Comparison of ENCODE assay signal across 31 cellular contexts in the genomic region with DNA sequence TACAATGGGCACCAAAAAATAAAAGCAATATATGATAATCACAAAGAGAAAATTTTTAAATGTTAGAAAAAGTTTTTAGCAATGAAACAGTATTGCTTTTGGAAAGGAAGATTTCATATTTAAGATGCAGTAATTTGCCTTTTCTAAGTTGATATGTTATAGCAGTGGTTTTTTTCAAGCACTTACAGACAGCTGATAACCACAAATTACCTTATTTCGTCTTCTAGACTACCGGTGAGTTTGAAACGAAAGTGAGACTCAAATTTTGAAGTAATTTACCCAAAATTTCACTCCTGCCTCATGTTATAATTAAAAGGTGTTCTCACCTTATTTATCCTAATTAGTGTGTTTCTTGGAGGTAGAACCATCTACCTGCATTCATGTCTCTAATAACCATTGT.
"Had no signal": no experiment of that assay in that cellular context is flagged by ENCODE, and none has a peak within 500 bp of the region (broad histone marks: within the 10 kb centered on the region; RNA-seq: fewer than 3 reads in every experiment).

No MANE protein-coding gene starts in this region.

- H3K9me3 ChIP-seq: MG63, SJCRH30 had no signal

- H3K4me3 ChIP-seq: MG63, PC-9, SJCRH30, SK-N-MC had no signal

- H3K36me3 ChIP-seq: SJCRH30 had no signal

- H3K27ac ChIP-seq: PC-9, RWPE1, SJCRH30, SK-N-MC had no signal

- ATAC-seq: Panc1, Right ventricle myocardium inferior, SK-N-SH treated with all-trans-retinoic acid at 6 μM for 48 hours had no signal

- H3K27me3 ChIP-seq: MG63, SJCRH30 had no signal

- DNase-seq: Kasumi-1, KG1, MG63, MV-4-11, NCI-H1092, NCI-H1105, NCI-H1417 treated with DMSO at 0.1 percent for 48 hours, NCI-H1436 treated with DMSO at 0.1 percent for 48 hours, NCI-H1694 treated with DMSO at 0.1 percent for 48 hours, NCI-H187 treated with DMSO at 0.1 percent for 48 hours, NCI-H2029, NCI-H2081, NCI-H2171 treated with DMSO at 0.1 percent for 48 hours, NCI-H226, NCI-H446 treated with DMSO at 0.1 percent for 48 hours, NCI-H510A, NCI-H524, NCI-H526, NCI-H69, NCI-H748 treated with DMSO at 0.1 percent for 48 hours, NCI-H82, PC-9, SHP77, SIG-M5 had no signal

- FAIRE-seq: RCC 7860 had no signal
